8 cellular contexts compared by ENCODE assay signal in genomic region chr15:65377976-65378366, GRCh38. TPM values are rescaled to one million over a fixed set of nuclear protein-coding genes. Genes with fewer than 3 reads are reported as not detected.
DNase-seq lines count a peak whose midpoint lies in the region; ATAC-seq and TF ChIP-seq lines count a peak whose summit lies in the region.

TSS of gene IGDCC3 (minus strand) at chr15:65378002. CDS start at chr15:65377788, 214 bp downstream.

- intact Hi-C loops in lower lobe of right lung (cut with DNase I): loop anchor here (5.0 kb wide), 1 partner anchor 61 kb away; no protein-coding TSS in a partner anchor

- DNase-seq in activated naive CD4-positive, alpha-beta T cell treated with anti-CD3 and anti-CD28 coated beads, Interleukin-2, amount 10 ng/mL, durations not matched to agents 7 days and 5 days: no peak
- no peak for DNase-seq in activated naive CD4-positive, alpha-beta T cell treated with Interleukin-2 at 50 U/mL for 16 hours
- DNase-seq in cardiac fibroblast (ENCODE audit: low read depth in 2 of 2) (peak in 1 of 2 donors; percentile 21), lower lobe of right lung (no peak)

- whole genome bisulfite sequencing in urinary bladder: under 1% methylated on average over 42 of the region's 42 CpGs

- CTCF ChIA-PET in activated naive CD4-positive, alpha-beta T cell treated with anti-CD3 and anti-CD28 coated beads, Interleukin-2, amount 10 ng/mL, durations not matched to agents 7 days and 5 days (lab: Charles Lee): interaction anchor here (2.2 kb wide), 1 partner anchor 59 kb away, joined by 7 read pairs; no protein-coding TSS in a partner anchor

- H3K4me1 Mint-ChIP-seq in activated naive CD4-positive, alpha-beta T cell treated with anti-CD3 and anti-CD28 coated beads, Interleukin-2, amount 10 ng/mL, durations not matched to agents 7 days and 5 days: peaks cover 14% of the 10 kb centered on the region

- H3K4me3 ChIP-seq in cardiac fibroblast (replicated peaks in 1 of 2; ENCODE audit: low read depth in 2 of 2, low read length in 2 of 2) (peak within 1 kb of the TSS; percentile 36 to 50), lower lobe of right lung (peak within 1 kb of the TSS; percentile 58), urinary bladder (ENCODE audit: low read depth, low read length) (peak within 1 kb of the TSS; percentile 73)

- H3K27ac ChIP-seq in lower lobe of right lung (no peak within 1 kb of the TSS), urinary bladder (ENCODE audit: low read depth) (no peak within 1 kb of the TSS)

- no peaks in the 10 kb centered on the region for H3K36me3 ChIP-seq in lower lobe of right lung
- no peaks in the 10 kb centered on the region for H3K36me3 ChIP-seq in urinary bladder (ENCODE audit: insufficient read depth)

- peaks cover 90% of the 10 kb centered on the region for H3K27me3 Mint-ChIP-seq in activated naive CD4-positive, alpha-beta T cell treated with anti-CD3 and anti-CD28 coated beads, Interleukin-2, amount 10 ng/mL, durations not matched to agents 7 days and 5 days

- no peaks in the 10 kb centered on the region for H3K36me3 Mint-ChIP-seq in activated naive CD4-positive, alpha-beta T cell treated with anti-CD3 and anti-CD28 coated beads, Interleukin-2, amount 10 ng/mL, durations not matched to agents 7 days and 5 days

- H3K27me3 ChIP-seq in lower lobe of right lung (ENCODE audit: low read depth): peaks cover 68% of the 10 kb centered on the region

- H3K9me3 Mint-ChIP-seq in activated naive CD4-positive, alpha-beta T cell treated with anti-CD3 and anti-CD28 coated beads, Interleukin-2, amount 10 ng/mL, durations not matched to agents 7 days and 5 days: no peaks in the 10 kb centered on the region

- ATAC-seq in lower lobe of right lung (no peak), GM21360 (IDR thresholded peaks at IDR 0.05; ENCODE audit: unreplicated experiment) (no peak), HG03039 (IDR thresholded peaks at IDR 0.05; ENCODE audit: unreplicated experiment) (no peak), HG03159 (IDR thresholded peaks at IDR 0.05; ENCODE audit: unreplicated experiment) (no peak)

- H3K27ac Mint-ChIP-seq in activated naive CD4-positive, alpha-beta T cell treated with anti-CD3 and anti-CD28 coated beads, Interleukin-2, amount 10 ng/mL, durations not matched to agents 7 days and 5 days: no peak within 1 kb of the TSS

- H3K4me1 ChIP-seq in lower lobe of right lung (peaks cover 20% of the 10 kb centered on the region), urinary bladder (ENCODE audit: insufficient read depth) (no peaks in the 10 kb centered on the region)

- no peaks in the 10 kb centered on the region for H3K9me3 ChIP-seq in lower lobe of right lung

- peak within 1 kb of the TSS; percentile 49 for H3K4me3 Mint-ChIP-seq in activated naive CD4-positive, alpha-beta T cell treated with anti-CD3 and anti-CD28 coated beads, Interleukin-2, amount 10 ng/mL, durations not matched to agents 7 days and 5 days

- TF ChIP-seq CTCF in cardiac fibroblast (IDR thresholded peaks at IDR 0.05; ENCODE audit: low read depth, low read length) (no peak), lower lobe of right lung (IDR thresholded peaks at IDR 0.05) (no peak)

RNA-seq across cellular contexts. Expression of gene IGDCC3, which starts in this region (rescaled TPM):
- total RNA-seq in lower lobe of right lung: not detected
- 1.4 TPM for total RNA-seq in urinary bladder
- polyA plus RNA-seq in urinary bladder: 0.13 TPM
